Comparison of ENCODE assay signal across 6 cellular contexts in the genomic region with DNA sequence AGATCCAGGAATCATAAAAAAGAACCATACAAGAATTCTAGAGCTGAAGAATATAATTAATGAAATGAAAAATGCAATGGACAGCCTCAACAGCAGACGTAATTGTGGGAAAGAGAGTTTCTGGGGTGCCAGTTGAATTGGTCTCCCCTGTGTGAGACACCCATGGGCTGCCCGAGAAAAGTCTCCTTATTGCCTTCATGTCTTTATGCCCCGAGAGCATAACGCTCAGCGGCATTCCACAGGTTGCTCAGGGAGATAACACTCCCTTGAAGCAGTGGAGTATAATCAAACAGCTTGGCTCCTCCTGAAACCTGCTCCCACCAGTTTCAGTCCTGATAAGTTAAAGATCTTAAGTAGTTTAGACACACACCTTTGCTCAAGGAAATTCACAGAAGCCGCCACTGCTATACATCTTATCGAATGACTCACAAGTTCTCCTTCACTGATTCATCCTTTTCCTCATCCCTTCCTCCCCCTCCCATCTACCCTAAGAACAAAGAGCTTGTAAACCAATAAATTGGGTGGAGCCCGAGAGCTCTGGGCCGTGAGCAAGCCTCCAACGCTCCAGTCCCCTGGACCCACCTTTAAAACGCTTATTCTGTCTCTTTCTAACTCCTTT. TPM values are rescaled to one million over a fixed set of nuclear protein-coding genes. Genes with fewer than 3 reads are reported as not detected.
"Had no signal": no experiment of that assay in that cellular context is flagged by ENCODE, and none has a peak within 500 bp of the region (broad histone marks: within the 10 kb centered on the region; RNA-seq: fewer than 3 reads in every experiment).

No MANE protein-coding gene starts in this region.

RNA-seq across cellular contexts. Expression of a gene that starts 5.5 kb away (rescaled TPM):
- total RNA-seq: activated CD8-positive, alpha-beta memory T cell treated with anti-CD3 and anti-CD28 coated beads for 36 hours; activated naive CD4-positive, alpha-beta T cell treated with anti-CD3 and anti-CD28 coated beads for 36 hours; activated T-helper 17 cell treated with anti-CD3 and anti-CD28 coated beads, Interleukin-2, amount 50 U/mL, for 72 hours; tibial nerve had no signal
- polyA plus RNA-seq: liver, spleen had no signal

RNA-seq across cellular contexts. Expression of a gene that starts 28.9 kb away (rescaled TPM):
- total RNA-seq: activated CD8-positive, alpha-beta memory T cell treated with anti-CD3 and anti-CD28 coated beads for 36 hours; activated naive CD4-positive, alpha-beta T cell treated with anti-CD3 and anti-CD28 coated beads for 36 hours; activated T-helper 17 cell treated with anti-CD3 and anti-CD28 coated beads, Interleukin-2, amount 50 U/mL, for 72 hours; tibial nerve had no signal
- polyA plus RNA-seq: liver, spleen had no signal
